27 cellular contexts compared by ENCODE assay signal in the genomic region with DNA sequence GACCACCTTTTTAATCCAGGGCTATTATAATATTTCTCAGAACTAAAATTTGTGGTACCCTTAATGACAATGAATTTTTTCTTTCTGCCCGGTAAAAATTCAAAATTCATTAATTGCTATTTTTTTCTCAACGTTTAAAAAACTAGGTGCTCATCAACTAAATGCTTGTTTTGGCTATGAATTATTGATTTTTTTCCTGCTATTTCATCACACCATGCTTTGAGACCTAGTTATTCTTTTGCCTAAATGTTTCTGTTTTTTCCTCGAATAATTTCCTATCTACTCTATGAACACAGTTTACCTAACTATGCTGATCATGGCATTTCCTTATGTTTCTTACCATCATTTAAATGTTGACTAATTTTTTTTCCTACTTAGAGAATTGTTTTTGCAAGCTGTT.
"Had no signal": no experiment of that assay in that cellular context is flagged by ENCODE, and none has a peak within 500 bp of the region (broad histone marks: within the 10 kb centered on the region; RNA-seq: fewer than 3 reads in every experiment).

No MANE protein-coding gene starts in this region.

- H3K9me3 Mint-ChIP-seq: naive thymus-derived CD8-positive, alpha-beta T cell; nephron progenitor cell; stimulated activated naive CD8-positive, alpha-beta T cell treated with anti-CD3 and anti-CD28 coated beads, Interleukin-15, amount 100 ng/mL, for 72 hours had no signal

- H3K4me3 Mint-ChIP-seq: central memory CD8-positive, alpha-beta T cell; effector memory CD8-positive, alpha-beta T cell; immature natural killer cell; naive thymus-derived CD8-positive, alpha-beta T cell; nephron progenitor cell; stimulated activated naive CD8-positive, alpha-beta T cell treated with anti-CD3 and anti-CD28 coated beads, Interleukin-15, amount 100 ng/mL, for 72 hours had no signal

- H3K4me1 Mint-ChIP-seq: central memory CD8-positive, alpha-beta T cell; immature natural killer cell; nephron progenitor cell; stimulated activated naive CD8-positive, alpha-beta T cell treated with anti-CD3 and anti-CD28 coated beads, Interleukin-15, amount 100 ng/mL, for 72 hours had no signal

- H3K36me3 Mint-ChIP-seq: immature natural killer cell; naive thymus-derived CD8-positive, alpha-beta T cell had no signal

- H3K9me3 ChIP-seq: prostate gland, right lobe of liver, thyroid gland had no signal

- H3K36me3 ChIP-seq: cardiac muscle cell, prostate gland, right lobe of liver, thyroid gland had no signal

- FAIRE-seq: endometrium, frontal cortex, keratinocyte, urothelium cell line had no signal

- H3K27me3 Mint-ChIP-seq: central memory CD8-positive, alpha-beta T cell; effector memory CD8-positive, alpha-beta T cell; stimulated activated naive CD8-positive, alpha-beta T cell treated with anti-CD3 and anti-CD28 coated beads, Interleukin-15, amount 100 ng/mL, for 72 hours had no signal

- H3K27ac Mint-ChIP-seq: effector memory CD8-positive, alpha-beta T cell; immature natural killer cell; naive thymus-derived CD8-positive, alpha-beta T cell; nephron progenitor cell; stimulated activated naive CD8-positive, alpha-beta T cell treated with anti-CD3 and anti-CD28 coated beads, Interleukin-15, amount 100 ng/mL, for 72 hours had no signal

- H3K27me3 ChIP-seq: cardiac muscle cell, right lobe of liver, thyroid gland had no signal

- ATAC-seq: effector memory CD8-positive, alpha-beta T cell; naive thymus-derived CD8-positive, alpha-beta T cell; stimulated activated naive CD8-positive, alpha-beta T cell treated with anti-CD3 and anti-CD28 coated beads, Interleukin-15, amount 100 ng/mL, for 72 hours had no signal

- H3K4me3 ChIP-seq: cardiac muscle cell, coronary artery, prostate gland, right lobe of liver, thyroid gland had no signal

- H3K27ac ChIP-seq: cardiac muscle cell, coronary artery, prostate gland, right lobe of liver, thyroid gland had no signal

- H3K4me1 ChIP-seq: prostate gland had no signal

- DNase-seq: effector memory CD8-positive, alpha-beta T cell; head of caudate nucleus; hippocampal formation; immature natural killer cell; mesendoderm; midbrain; naive thymus-derived CD8-positive, alpha-beta T cell; nephron progenitor cell; nucleus accumbens; right lobe of liver; small intestine; stimulated activated CD4-positive, alpha-beta T cell treated with anti-CD3 and anti-CD28 coated beads, Interleukin-12 subunit alpha, Interleukin-12 subunit beta, amount 100 ng/mL, for 4 hours; stimulated activated CD4-positive, alpha-beta T cell treated with anti-CD3 and anti-CD28 coated beads, Interleukin-1b, Interleukin-23, amount 100 ng/mL, for 48 hours; stimulated activated CD4-positive, alpha-beta T cell treated with anti-CD3 and anti-CD28 coated beads, Interleukin-4, amount 100 ng/mL, for 1 hour; stimulated activated CD8-positive, alpha-beta memory T cell treated with anti-CD3 and anti-CD28 coated beads, Interleukin-4, amount 100 ng/mL, for 48 hours; stimulated activated naive CD4-positive, alpha-beta T cell; stimulated activated naive CD8-positive, alpha-beta T cell treated with anti-CD3 and anti-CD28 coated beads, Interleukin-15, amount 100 ng/mL, for 72 hours; thyroid gland; trophoblast cell had no signal
